8 cellular contexts compared by ENCODE assay signal in genomic region chr9:112379177-112380101, GRCh38. TPM values are rescaled to one million over a fixed set of nuclear protein-coding genes. Genes with fewer than 3 reads are reported as not detected.
DNase-seq lines count a peak whose midpoint lies in the region; ATAC-seq and TF ChIP-seq lines count a peak whose summit lies in the region.

No MANE protein-coding gene starts in this region.

- DNase-seq in AML-193 (lab: John Stamatoyannopoulos, UW) (peak; percentile 96 to 97), NCI-H446 treated with DMSO at 0.1 percent for 48 hours (lab: John Stamatoyannopoulos, UW) (peak; percentile 92), cerebellum (ENCODE audit: low spot score) (peak; percentile 96), kidney epithelial cell (ENCODE audit: low read depth) (peak; percentile 91)
- peak; percentile 93 for DNase-seq in activated CD4-positive, alpha-beta T cell treated with anti-CD3 and anti-CD28 coated beads for 1 hour
- peak; percentile 99 for DNase-seq in stimulated activated CD4-positive, alpha-beta T cell treated with anti-CD3 and anti-CD28 coated beads, Interleukin-15, amount 100 ng/mL, for 24 hours

- H3K27me3 ChIP-seq in kidney epithelial cell (ENCODE audit: control insufficient read depth, insufficient read depth, low read length): no peaks in the 10 kb centered on the region

- no peaks in the 10 kb centered on the region for H3K36me3 ChIP-seq in kidney epithelial cell (ENCODE audit: control insufficient read depth, insufficient read depth, low read length)

- H3K4me3 ChIP-seq in kidney epithelial cell (ENCODE audit: low read depth, low read length): peak overlapping the region; percentile 93

- peak; percentile 71 for ATAC-seq in HG03378 (IDR thresholded peaks at IDR 0.05; ENCODE audit: unreplicated experiment)

- no peak for TF ChIP-seq CTCF in kidney epithelial cell (IDR thresholded peaks at IDR 0.05; ENCODE audit: insufficient read depth, low read length, poor library complexity, severe bottlenecking)

- peak; percentile 94 for TF ChIP-seq POLR2A in GM19099 (IDR thresholded peaks at IDR 0.05; ENCODE audit: extremely low read depth, insufficient read length, low read depth)

RNA-seq across cellular contexts. Expression of gene HSDL2, which starts 0.5 kb away (rescaled TPM):
- total RNA-seq in cerebellum: 25.7 TPM
- 11.2 and 15.2 TPM in 2 replicates for total RNA-seq in kidney epithelial cell

RNA-seq across cellular contexts. Expression of gene PTBP3, which starts 46.0 kb away (rescaled TPM):
- total RNA-seq in cerebellum (58.9 TPM), kidney epithelial cell (79.8 and 86.0 TPM in 2 replicates)

Comparison
In these comparisons a context has a peak if more than half of its experiments do, and no peak if none do; other contexts are left out.
1. Peak in every context shown above with its lines: DNase-seq, ATAC-seq and H3K4me3 ChIP-seq.